Comparison of ENCODE assay signal across 1 cellular context in the genomic region with DNA sequence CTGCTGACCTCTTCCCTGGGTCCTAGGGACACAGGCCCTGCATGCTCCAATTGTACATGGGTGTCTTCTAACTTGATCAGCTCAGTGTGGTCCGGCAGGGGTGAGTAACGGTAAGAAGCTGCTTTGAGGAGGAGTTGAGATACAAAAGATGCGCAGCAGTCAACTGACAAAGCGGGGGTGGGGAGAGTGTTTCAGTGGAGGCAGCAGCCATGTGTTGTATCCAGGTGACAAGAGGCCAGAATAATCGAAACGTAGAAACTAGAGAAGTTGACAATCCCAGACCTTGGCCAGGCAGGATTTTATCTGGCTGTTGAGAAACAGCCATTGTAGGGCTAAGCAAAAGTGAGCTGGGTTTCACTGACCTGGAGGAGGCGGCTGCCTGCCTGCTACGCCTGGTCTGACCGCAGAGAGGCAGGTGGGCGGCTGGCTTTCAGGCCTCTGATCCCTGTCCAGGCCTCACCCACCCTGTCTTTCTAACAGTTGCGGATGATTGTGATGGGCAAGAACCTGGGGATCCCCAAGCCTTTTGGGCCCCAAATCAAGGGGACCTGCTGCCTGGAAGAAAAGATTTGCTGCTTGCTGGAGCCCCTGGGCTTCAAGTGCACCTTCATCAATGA.
TF ChIP-seq lines count a peak whose summit lies in the region.

No MANE protein-coding gene starts in this region.

TF ChIP-seq in H1, 55 proteins besides CTCF, POLR2A, EP300 and RAD21:
- TF ChIP-seq SP1 (IDR thresholded peaks at IDR 0.05; ENCODE audit: low read depth, low read length) (no peak), GTF2F1 (IDR thresholded peaks at IDR 0.05; ENCODE audit: borderline replicate concordance, low read depth, low read length) (no peak), TAF7 (optimal IDR thresholded peaks at IDR 0.05; ENCODE audit: borderline replicate concordance, low read depth, low read length) (no peak), KDM1A (IDR thresholded peaks at IDR 0.05; ENCODE audit: borderline replicate concordance, low read length) (no peak), KDM5A (IDR thresholded peaks at IDR 0.05; ENCODE audit: low read length) (no peak), ZNF274 (IDR thresholded peaks at IDR 0.05; ENCODE audit: borderline replicate concordance, extremely low read depth, low read length) (no peak), HDAC2 (IDR thresholded peaks at IDR 0.05; ENCODE audit: borderline replicate concordance in 1 of 2, low read depth in 2 of 2, low read length in 2 of 2) (no peak), SIN3A (conservative IDR thresholded peaks at IDR 0.05 in 1 of 2, IDR thresholded peaks at IDR 0.05 in 1 of 2; ENCODE audit: low read depth in 1 of 2, low read length in 2 of 2) (no peak), BACH1 (IDR thresholded peaks at IDR 0.05; ENCODE audit: low read length) (no peak), CTBP2 (IDR thresholded peaks at IDR 0.05; ENCODE audit: borderline replicate concordance, insufficient read depth, insufficient read length, low read length) (no peak)
